19 cellular contexts compared by ENCODE assay signal in genomic region chr14:21852775-21853174, GRCh38.
A peak's percentile ranks its signal among the peaks of the same experiment; 100 is the strongest.
DNase-seq lines count a peak whose midpoint lies in the region; ATAC-seq and TF ChIP-seq lines count a peak whose summit lies in the region.
"Had no signal": no experiment of that assay in that cellular context is flagged by ENCODE, and none has a peak within 500 bp of the region (broad histone marks: within the 10 kb centered on the region; RNA-seq: fewer than 3 reads in every experiment).

No MANE protein-coding gene starts in this region.

- peak in 1 of 2 donors; percentile 6 for DNase-seq in cardiac muscle cell (ENCODE audit: low read depth in 1 of 2, low spot score in 1 of 2)
- DNase-seq in Right ventricle myocardium inferior (ENCODE audit: missing footprints) = no peak
- no peak for DNase-seq in T-helper 17 cell
- no peak for DNase-seq in activated naive CD8-positive, alpha-beta T cell treated with anti-CD3 and anti-CD28 coated beads, Interleukin-2, amount 50 U/mL, for 24 hours
- DNase-seq in NCI-H1092 treated with DMSO at 0.1 percent for 48 hours (lab: John Stamatoyannopoulos, UW) = no peak
- DNase-seq in SKM-1 treated with dmso at 0.1 percent for 144 hours (lab: John Stamatoyannopoulos, UW; ENCODE audit: unreplicated experiment) = no peak
- no peak for DNase-seq in colonic mucosa
- DNase-seq: cerebellar nuclear complex, MG63, NCI-H1417 treated with DMSO at 0.1 percent for 48 hours, NCI-H774 had no signal

- peaks cover 21% of the 10 kb centered on the region for H3K27me3 Mint-ChIP-seq in T-helper 17 cell
- H3K27me3 Mint-ChIP-seq in activated naive CD8-positive, alpha-beta T cell treated with anti-CD3 and anti-CD28 coated beads, Interleukin-2, amount 50 U/mL, for 24 hours = peaks cover 13% of the 10 kb centered on the region

- H3K9me3 Mint-ChIP-seq in activated naive CD8-positive, alpha-beta T cell treated with anti-CD3 and anti-CD28 coated beads, Interleukin-2, amount 50 U/mL, for 24 hours = no peaks in the 10 kb centered on the region
- H3K9me3 Mint-ChIP-seq: natural killer cell treated with Interleukin-12 subunit alpha and Interleukin-12 subunit beta and Interleukin-15 and Interleukin-18, amount 100 ng/mL, for 72 hours had no signal

- peaks cover 3% of the 10 kb centered on the region for H3K36me3 Mint-ChIP-seq in T-helper 17 cell (ENCODE audit: low read depth)
- H3K36me3 Mint-ChIP-seq in activated naive CD8-positive, alpha-beta T cell treated with anti-CD3 and anti-CD28 coated beads, Interleukin-2, amount 50 U/mL, for 24 hours (ENCODE audit: low read depth) = peaks cover 3% of the 10 kb centered on the region
- H3K36me3 Mint-ChIP-seq: natural killer cell treated with Interleukin-12 subunit alpha and Interleukin-12 subunit beta and Interleukin-15 and Interleukin-18, amount 100 ng/mL, for 72 hours had no signal

- H3K9ac ChIP-seq in colonic mucosa (ENCODE audit: low read depth in 2 of 2, low read length in 2 of 2) = no peak overlapping the region

- H3K36me3 ChIP-seq in cardiac muscle cell (no peaks in the 10 kb centered on the region), colonic mucosa (no peaks in the 10 kb centered on the region)
- H3K36me3 ChIP-seq: MG63 had no signal

- H3K4me1 Mint-ChIP-seq in T-helper 17 cell = peaks cover 9% of the 10 kb centered on the region
- peaks cover 6% of the 10 kb centered on the region for H3K4me1 Mint-ChIP-seq in activated naive CD8-positive, alpha-beta T cell treated with anti-CD3 and anti-CD28 coated beads, Interleukin-2, amount 50 U/mL, for 24 hours

- peak overlapping the region; percentile 17 for H3K27ac ChIP-seq in cardiac muscle cell
- no peak overlapping the region for H3K27ac ChIP-seq in colonic mucosa
- H3K27ac ChIP-seq: C4-2B, RWPE1, skin epidermis, testis had no signal

- H3K9me3 ChIP-seq in cardiac muscle cell (ENCODE audit: low read depth) (no peaks in the 10 kb centered on the region), T-helper 17 cell (ENCODE audit: control insufficient read depth, low read length, poor library complexity, severe bottlenecking) (no peaks in the 10 kb centered on the region), colonic mucosa (no peaks in the 10 kb centered on the region)
- H3K9me3 ChIP-seq: MG63, testis had no signal

- intact Hi-C loops in Right ventricle myocardium inferior (cut with DNase I) = no loop called here
- intact Hi-C loops in colonic mucosa (cut with DNase I) = no loop called here

- no peak for ATAC-seq in Right ventricle myocardium inferior
- peak; percentile 48 for ATAC-seq in T-helper 17 cell
- ATAC-seq in activated naive CD8-positive, alpha-beta T cell treated with anti-CD3 and anti-CD28 coated beads, Interleukin-2, amount 50 U/mL, for 24 hours = no peak
- ATAC-seq: left ventricle myocardium superior had no signal

- H3K4me3 ChIP-seq in cardiac muscle cell = no peak overlapping the region
- no peak overlapping the region for H3K4me3 ChIP-seq in colonic mucosa
- H3K4me3 ChIP-seq: K562, MG63, skin epidermis, testis had no signal

- H3K27me3 ChIP-seq in cardiac muscle cell (no peaks in the 10 kb centered on the region), colonic mucosa (no peaks in the 10 kb centered on the region)
- H3K27me3 ChIP-seq: MG63, testis had no signal

- H3K27ac Mint-ChIP-seq in T-helper 17 cell = peak overlapping the region; percentile 43
- peak overlapping the region; percentile 72 for H3K27ac Mint-ChIP-seq in activated naive CD8-positive, alpha-beta T cell treated with anti-CD3 and anti-CD28 coated beads, Interleukin-2, amount 50 U/mL, for 24 hours
- H3K27ac Mint-ChIP-seq: HFFc6; natural killer cell treated with Interleukin-12 subunit alpha and Interleukin-12 subunit beta and Interleukin-15 and Interleukin-18, amount 100 ng/mL, for 72 hours had no signal

- H3K4me3 Mint-ChIP-seq in T-helper 17 cell = peak overlapping the region; percentile 77
- peak overlapping the region; percentile 68 for H3K4me3 Mint-ChIP-seq in activated naive CD8-positive, alpha-beta T cell treated with anti-CD3 and anti-CD28 coated beads, Interleukin-2, amount 50 U/mL, for 24 hours
- H3K4me3 Mint-ChIP-seq: HFFc6 had no signal

- H3K4me1 ChIP-seq in cardiac muscle cell (ENCODE audit: low read depth) = peaks cover 8% of the 10 kb centered on the region
- H3K4me1 ChIP-seq in colonic mucosa = no peaks in the 10 kb centered on the region
- H3K4me1 ChIP-seq: testis had no signal

- TF ChIP-seq CTCF in cardiac muscle cell (IDR thresholded peaks at IDR 0.05; ENCODE audit: low read depth, low read length) = no peak
- TF ChIP-seq CTCF in colonic mucosa (IDR thresholded peaks at IDR 0.05) = no peak
